Comparison of ENCODE assay signal across 8 cellular contexts in genomic region chr3:168051579-168052183, GRCh38. TPM values are rescaled to one million over a fixed set of nuclear protein-coding genes. Genes with fewer than 3 reads are reported as not detected.
DNase-seq lines count a peak whose midpoint lies in the region; ATAC-seq and TF ChIP-seq lines count a peak whose summit lies in the region.

No MANE protein-coding gene starts in this region.

- H3K79me2 ChIP-seq in OCI-LY3 (ENCODE audit: low read length) = no peaks in the 10 kb centered on the region; the same call in 1 of the 2 replicates

- no peak for TF ChIP-seq CTCF in OCI-LY3 (IDR thresholded peaks at IDR 0.05; ENCODE audit: low read depth, low read length)

- no peak overlapping the region for H2AFZ ChIP-seq in OCI-LY3 (ENCODE audit: low read depth, low read length)

- H3K4me3 ChIP-seq in OCI-LY3 (ENCODE audit: low read length) (peak overlapping the region; percentile 53), MG63 (no peak overlapping the region)

- DNase-seq in myocyte (ENCODE audit: low read depth) = peak; percentile 51
- DNase-seq in occipital lobe (lab: John Stamatoyannopoulos, UW) = no peak
- DNase-seq in MG63 = no peak
- DNase-seq in ACHN = no peak
- no peak for DNase-seq in ecto neural progenitor cell (ENCODE audit: low spot score)

- no peaks in the 10 kb centered on the region for H3K27me3 ChIP-seq in OCI-LY3 (ENCODE audit: low read depth, low read length)
- H3K27me3 ChIP-seq in MG63 = no peaks in the 10 kb centered on the region

- H3K27ac ChIP-seq in OCI-LY3 (ENCODE audit: low read length) = no peak overlapping the region

- ATAC-seq in GM18858 (IDR thresholded peaks at IDR 0.05; ENCODE audit: unreplicated experiment) (peak; percentile 52), HG02759 (IDR thresholded peaks at IDR 0.05; ENCODE audit: unreplicated experiment) (peak; percentile 60)

- 0 out of 2 replicates have a peak overlapping the region, but pooled peaks have one; percentile 6 for H3K9ac ChIP-seq in OCI-LY3 (ENCODE audit: low read length)

- no peaks in the 10 kb centered on the region for H3K36me3 ChIP-seq in OCI-LY3 (replicated peaks; ENCODE audit: low read depth, low read length)
- peaks cover 7% of the 10 kb centered on the region for H3K36me3 ChIP-seq in MG63

- no peaks in the 10 kb centered on the region for H4K20me1 ChIP-seq in OCI-LY3 (ENCODE audit: insufficient read depth, low read length)

- H3K4me2 ChIP-seq in OCI-LY3 (ENCODE audit: low read length) = peak overlapping the region; percentile 69

- peaks cover 15% of the 10 kb centered on the region for H3K4me1 ChIP-seq in OCI-LY3 (ENCODE audit: low read length)

- H3K9me3 ChIP-seq in OCI-LY3 (ENCODE audit: insufficient read depth, low read length) (no peaks in the 10 kb centered on the region), MG63 (peaks cover 2% of the 10 kb centered on the region; the same call in 1 of the 2 replicates)

- in situ Hi-C loops in ACHN (cut with HindIII; ENCODE audit: low pct_ligation_motif_present, low pct_unique_long_range_greater_than_20kb, low sequenced_read_pairs) = no loop called here

RNA-seq across cellular contexts. Expression of gene GOLIM4, which starts 44.0 kb away (rescaled TPM):
- total RNA-seq in myocyte = 32.8 and 95.3 TPM in 2 replicates
- polyA plus RNA-seq in myocyte (2012) = 24.7 TPM
- 27.9 TPM for total RNA-seq in occipital lobe
- 19.7 and 46.8 TPM in 2 replicates for total RNA-seq in MG63 (2014; rRNA removed; shearing (Covaris generic); ENCODE audit: low replicate concordance)
